In the genomic region with DNA sequence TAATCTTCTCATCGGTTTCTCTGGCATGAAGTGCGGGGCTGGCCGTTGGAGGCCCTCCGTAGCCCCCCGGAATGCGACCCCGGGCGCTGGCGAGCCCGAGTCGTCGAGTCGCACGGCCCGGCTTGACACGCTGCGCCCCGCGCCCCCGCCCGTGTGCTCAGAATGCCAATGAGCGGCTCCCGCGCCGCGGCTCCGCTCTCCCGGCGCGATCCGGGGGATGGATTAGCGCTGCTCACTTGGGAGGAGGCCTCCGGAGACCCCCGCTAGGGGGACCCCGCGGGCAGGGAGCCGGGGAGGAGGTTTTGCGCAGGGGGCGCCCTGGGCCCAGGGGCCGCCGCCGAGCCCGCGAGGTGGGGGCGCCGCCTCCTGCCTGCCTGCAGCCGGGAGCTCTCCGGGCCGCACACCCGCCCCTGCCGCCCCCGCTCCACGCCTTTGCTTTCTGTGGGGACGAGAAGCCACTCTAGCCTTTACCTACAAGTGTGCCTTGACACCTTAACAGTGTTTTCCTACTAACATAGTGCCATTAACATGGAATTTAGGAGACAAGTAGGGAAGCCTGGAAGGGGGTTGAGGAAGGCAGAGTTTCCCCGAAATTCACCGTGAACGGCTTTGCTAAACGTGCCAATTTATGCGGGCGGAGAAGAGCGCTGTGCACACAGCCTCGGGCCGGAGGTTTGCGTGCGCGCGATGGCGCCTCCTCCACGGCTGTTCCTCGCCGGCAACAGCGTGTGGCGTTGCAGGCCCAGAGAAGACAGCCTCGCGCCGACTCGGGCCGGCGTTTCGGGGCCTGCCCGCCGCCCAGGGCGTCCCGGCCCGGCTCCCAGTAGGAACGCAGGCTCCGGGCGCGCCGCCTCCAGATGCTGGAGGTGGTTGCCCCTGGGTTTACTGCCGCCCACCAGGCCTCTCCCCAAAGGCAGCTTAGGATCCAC, we compare ENCODE assay signal across 9 cellular contexts. TPM values are rescaled to one million over a fixed set of nuclear protein-coding genes. Genes with fewer than 3 reads are reported as not detected.
DNase-seq lines count a peak whose midpoint lies in the region; ATAC-seq and TF ChIP-seq lines count a peak whose summit lies in the region.
"Had no signal": no experiment of that assay in that cellular context is flagged by ENCODE, and none has a peak within 500 bp of the region (broad histone marks: within the 10 kb centered on the region; RNA-seq: fewer than 3 reads in every experiment).

No MANE protein-coding gene starts in this region.

- ATAC-seq in GM19023 (IDR thresholded peaks at IDR 0.05; ENCODE audit: unreplicated experiment) = peak; percentile 52

- H3K27me3 ChIP-seq in WERI-Rb-1 (ENCODE audit: insufficient read depth, low read depth, severe bottlenecking) = peaks cover 90% of the 10 kb centered on the region

- DNase-seq in AG09319 (ENCODE audit: extremely low read depth, low read depth) (peak; percentile 5), LHCN-M2 (ENCODE audit: low read depth) (peak; percentile 68), WERI-Rb-1 (peak; percentile 80), cerebellar cortex (ENCODE audit: low spot score) (peak; percentile 25), kidney tubule cell (ENCODE audit: low spot score) (peak; percentile 68), NCI-H2107 (lab: John Stamatoyannopoulos, UW) (no peak)
- DNase-seq in stimulated activated CD4-positive, alpha-beta T cell treated with anti-CD3 and anti-CD28 coated beads, TNF-alpha, amount 100 ng/mL, for 24 hours (ENCODE audit: low read depth in 3 of 3) = peak in 2 of 3 experiments; percentile 43 to 60

- no peak overlapping the region for H3K27ac ChIP-seq in WERI-Rb-1

- H3K9me3 ChIP-seq in WERI-Rb-1 (ENCODE audit: severe bottlenecking) = no peaks in the 10 kb centered on the region

- peak overlapping the region; percentile 25 for H3K4me3 ChIP-seq in WERI-Rb-1 (ENCODE audit: low read depth, low read length)

- H3K36me3 ChIP-seq in WERI-Rb-1 = no peaks in the 10 kb centered on the region

- peak; percentile 32 for TF ChIP-seq CTCF in AG09319 (IDR thresholded peaks at IDR 0.05; ENCODE audit: low read depth, low read length)
- peak; percentile 68 for TF ChIP-seq CTCF in WERI-Rb-1 (IDR thresholded peaks at IDR 0.05; ENCODE audit: low read depth, low read length)

RNA-seq across cellular contexts. Expression of gene SHH, which starts 7.1 kb away (rescaled TPM):
- total RNA-seq in LHCN-M2 (2014; rRNA removed) = not detected in 2 replicates
- not detected for polyA plus RNA-seq in LHCN-M2 (2012)
- total RNA-seq: subcutaneous adipose tissue had no signal
